16 cellular contexts compared by ENCODE assay signal in the genomic region with DNA sequence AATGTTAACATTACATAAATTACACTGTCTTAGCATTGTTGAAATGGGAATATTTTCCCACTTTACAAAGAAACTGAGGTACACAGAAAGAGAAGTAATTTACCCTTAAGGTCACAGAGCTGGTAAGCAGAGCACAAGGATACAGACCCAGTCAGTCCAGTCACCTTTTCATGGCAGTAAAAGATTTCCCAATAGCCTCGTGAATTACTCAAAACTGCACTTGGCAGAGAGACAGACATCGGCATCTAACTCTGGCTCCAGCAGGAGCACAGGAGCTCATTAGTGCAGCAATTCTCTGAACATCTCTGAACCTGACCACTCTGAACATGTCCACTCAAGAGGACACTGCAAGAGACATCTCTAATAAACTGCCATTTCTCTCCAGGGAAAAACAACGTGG. TPM values are rescaled to one million over a fixed set of nuclear protein-coding genes. Genes with fewer than 3 reads are reported as not detected.
A peak's percentile ranks its signal among the peaks of the same experiment; 100 is the strongest.
DNase-seq lines count a peak whose midpoint lies in the region; TF ChIP-seq lines count a peak whose summit lies in the region.
"Had no signal": no experiment of that assay in that cellular context is flagged by ENCODE, and none has a peak within 500 bp of the region (broad histone marks: within the 10 kb centered on the region; RNA-seq: fewer than 3 reads in every experiment).

No MANE protein-coding gene starts in this region.

- no peaks in the 10 kb centered on the region for H3K27me3 Mint-ChIP-seq in osteocyte (ENCODE audit: unreplicated experiment)
- H3K27me3 Mint-ChIP-seq: stimulated activated naive CD8-positive, alpha-beta T cell treated with anti-CD3 and anti-CD28 coated beads, Interleukin-15, Interleukin-2, amounts not matched to agents 100 ng/mL and 50 ng/mL, for 24 hours had no signal

- no peak overlapping the region for H3K4me3 ChIP-seq in epithelial cell of proximal tubule (ENCODE audit: low read depth, low read length)
- H3K4me3 ChIP-seq: pancreas had no signal

- H3K9me3 Mint-ChIP-seq in osteocyte (ENCODE audit: unreplicated experiment) = no peaks in the 10 kb centered on the region
- H3K9me3 Mint-ChIP-seq: stimulated activated naive CD8-positive, alpha-beta T cell treated with anti-CD3 and anti-CD28 coated beads, Interleukin-15, Interleukin-2, amounts not matched to agents 100 ng/mL and 50 ng/mL, for 24 hours had no signal

- DNase-seq in GF-D8 (lab: John Stamatoyannopoulos, UW) (peak; percentile 9), RPMI7951 (ENCODE audit: low read depth) (peak; percentile 51), epithelial cell of proximal tubule (ENCODE audit: low read depth) (peak; percentile 49), osteocyte (ENCODE audit: extremely low spot score, unreplicated experiment) (no peak), HT-29 (ENCODE audit: low spot score) (no peak), mucosa of gallbladder (ENCODE audit: low spot score) (no peak), NCI-H446 (lab: John Stamatoyannopoulos, UW) (no peak)
- DNase-seq in stimulated activated CD4-positive, alpha-beta T cell treated with anti-CD3 and anti-CD28 coated beads, Interleukin-12 subunit alpha, Interleukin-12 subunit beta, amount 100 ng/mL, for 4 hours = no peak
- DNase-seq: activated CD8-positive, alpha-beta memory T cell treated with anti-CD3 and anti-CD28 coated beads for 24 hours; activated naive CD4-positive, alpha-beta T cell; COR-L47; left ventricle myocardium superior; OCI-M1; stimulated activated CD4-positive, alpha-beta T cell treated with anti-CD3 and anti-CD28 coated beads, Interleukin-4, amount 100 ng/mL, for 1 hour had no signal

- TF ChIP-seq CTCF in epithelial cell of proximal tubule (conservative IDR thresholded peaks at IDR 0.05; ENCODE audit: low read depth, low read length) (no peak), osteocyte (IDR thresholded peaks at IDR 0.05) (no peak)

- H3K36me3 Mint-ChIP-seq in osteocyte (ENCODE audit: unreplicated experiment) = no peaks in the 10 kb centered on the region

- H3K4me3 Mint-ChIP-seq in osteocyte (ENCODE audit: unreplicated experiment) = peak overlapping the region; percentile 26

- H3K4me1 Mint-ChIP-seq in osteocyte (ENCODE audit: unreplicated experiment) = peaks cover 46% of the 10 kb centered on the region

- H3K27ac Mint-ChIP-seq in osteocyte (ENCODE audit: unreplicated experiment) = no peak overlapping the region
- H3K27ac Mint-ChIP-seq: stimulated activated naive CD8-positive, alpha-beta T cell treated with anti-CD3 and anti-CD28 coated beads, Interleukin-15, Interleukin-2, amounts not matched to agents 100 ng/mL and 50 ng/mL, for 24 hours had no signal

RNA-seq across cellular contexts. Expression of a gene that starts 3.1 kb away (rescaled TPM):
- total RNA-seq in RPMI7951 (2014; rRNA removed; shearing (Covaris generic)) = 13.4 and 16.7 TPM in 2 replicates
- total RNA-seq in epithelial cell of proximal tubule = 11.0 and 11.6 TPM in 2 replicates
- 72.0 and 73.5 TPM in 2 replicates for total RNA-seq in osteocyte
- 9.7 and 9.8 TPM in 2 replicates for total RNA-seq in HT-29 (2014; rRNA removed; shearing (Covaris generic))
- 74.9 TPM for total RNA-seq in mucosa of gallbladder

Comparison
In these comparisons a context has a peak if more than half of its experiments do, and no peak if none do; other contexts are left out.
1. DNase-seq: peak in GF-D8 (single experiment), RPMI7951 (single experiment) and epithelial cell of proximal tubule (single experiment); none in osteocyte (single experiment), HT-29 (single experiment), mucosa of gallbladder (single experiment), stimulated activated CD4-positive, alpha-beta T cell treated with anti-CD3 and anti-CD28 coated beads, Interleukin-12 subunit alpha, Interleukin-12 subunit beta, amount 100 ng/mL, for 4 hours (single experiment) and NCI-H446 (0 of 2).